Comparison of ENCODE assay signal across 1 cellular context in genomic region chr3:124887177-124887995, GRCh38.
TF ChIP-seq lines count a peak whose summit lies in the region.

ITGB5 (minus strand) TSS chr3:124887365; CDS start chr3:124887000, 365 bp downstream.

TF ChIP-seq in HepG2, 621 proteins besides CTCF, POLR2A, EP300 and RAD21 (continued from another document and continues in another):
- 0 out of 2 replicates have a peak, but pooled peaks have one; percentile 34 for TF ChIP-seq HBP1 (CRISPR knock-in tag; IDR thresholded peaks at IDR 0.05; ENCODE audit: low read depth)
- TF ChIP-seq ZNF572 (CRISPR knock-in tag; IDR thresholded peaks at IDR 0.05): no peak
- no peak for TF ChIP-seq ELF1 (CRISPR knock-in tag; IDR thresholded peaks at IDR 0.05)
- TF ChIP-seq ATF1 (CRISPR knock-in tag; IDR thresholded peaks at IDR 0.05): no peak
- no peak for TF ChIP-seq FOXO1 (CRISPR knock-in tag; IDR thresholded peaks at IDR 0.05)
- TF ChIP-seq KIAA2018 (CRISPR knock-in tag; IDR thresholded peaks at IDR 0.05; ENCODE audit: borderline replicate concordance): no peak
- TF ChIP-seq GMEB2 (CRISPR knock-in tag; IDR thresholded peaks at IDR 0.05; ENCODE audit: low read depth): no peak
- TF ChIP-seq ZNF761 (CRISPR knock-in tag; conservative IDR thresholded peaks at IDR 0.05): no peak
- TF ChIP-seq CCDC6 (CRISPR knock-in tag; IDR thresholded peaks at IDR 0.05): peak; percentile 33
- TF ChIP-seq HMG20A (CRISPR knock-in tag; IDR thresholded peaks at IDR 0.05; ENCODE audit: borderline replicate concordance): peak; percentile 32; the same call in 1 of the 2 replicates
- peak; percentile 57; the same call in 1 of the 2 replicates for TF ChIP-seq DMTF1 (CRISPR knock-in tag; IDR thresholded peaks at IDR 0.05)
- TF ChIP-seq E2F2 (CRISPR knock-in tag; IDR thresholded peaks at IDR 0.05; ENCODE audit: borderline replicate concordance): peak; percentile 63; the same call in 1 of the 2 replicates
- no peak for TF ChIP-seq HMGA1 (CRISPR knock-in tag; conservative IDR thresholded peaks at IDR 0.05)
- no peak for TF ChIP-seq ZNF704 (CRISPR knock-in tag; IDR thresholded peaks at IDR 0.05; ENCODE audit: borderline replicate concordance)
- TF ChIP-seq RXRB (CRISPR knock-in tag; IDR thresholded peaks at IDR 0.05; ENCODE audit: borderline replicate concordance): no peak
- TF ChIP-seq DMAP1 (CRISPR knock-in tag; IDR thresholded peaks at IDR 0.05): peak; percentile 57; the same call in 1 of the 2 replicates
- TF ChIP-seq, protein P1, sequence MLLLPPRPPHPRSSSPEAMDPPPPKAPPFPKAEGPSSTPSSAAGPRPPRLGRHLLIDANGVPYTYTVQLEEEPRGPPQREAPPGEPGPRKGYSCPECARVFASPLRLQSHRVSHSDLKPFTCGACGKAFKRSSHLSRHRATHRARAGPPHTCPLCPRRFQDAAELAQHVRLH (CRISPR knock-in tag; IDR thresholded peaks at IDR 0.05; ENCODE audit: borderline replicate concordance, low read depth): no peak
- TF ChIP-seq, protein P2, sequence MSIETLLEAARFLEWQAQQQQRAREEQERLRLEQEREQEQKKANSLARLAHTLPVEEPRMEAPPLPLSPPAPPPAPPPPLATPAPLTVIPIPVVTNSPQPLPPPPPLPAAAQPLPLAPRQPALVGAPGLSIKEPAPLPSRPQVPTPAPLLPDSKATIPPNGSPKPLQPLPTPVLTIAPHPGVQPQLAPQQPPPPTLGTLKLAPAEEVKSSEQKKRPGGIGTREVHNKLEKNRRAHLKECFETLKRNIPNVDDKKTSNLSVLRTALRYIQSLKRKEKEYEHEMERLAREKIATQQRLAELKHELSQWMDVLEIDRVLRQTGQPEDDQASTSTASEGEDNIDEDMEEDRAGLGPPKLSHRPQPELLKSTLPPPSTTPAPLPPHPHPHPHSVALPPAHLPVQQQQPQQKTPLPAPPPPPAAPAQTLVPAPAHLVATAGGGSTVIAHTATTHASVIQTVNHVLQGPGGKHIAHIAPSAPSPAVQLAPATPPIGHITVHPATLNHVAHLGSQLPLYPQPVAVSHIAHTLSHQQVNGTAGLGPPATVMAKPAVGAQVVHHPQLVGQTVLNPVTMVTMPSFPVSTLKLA (IDR thresholded peaks at IDR 0.05): no peak
- no peak for TF ChIP-seq ELK4 (CRISPR knock-in tag; IDR thresholded peaks at IDR 0.05; ENCODE audit: borderline replicate concordance)
- TF ChIP-seq HOXA9 (CRISPR knock-in tag; IDR thresholded peaks at IDR 0.05; ENCODE audit: borderline replicate concordance): no peak
- 0 out of 2 replicates have a peak, but pooled peaks have one; percentile 35 for TF ChIP-seq ZNF383 (CRISPR knock-in tag; IDR thresholded peaks at IDR 0.05; ENCODE audit: borderline replicate concordance)
- TF ChIP-seq ARID3A (IDR thresholded peaks at IDR 0.05; ENCODE audit: low read depth, low read length): no peak
- TF ChIP-seq MTA1 (CRISPR knock-in tag; IDR thresholded peaks at IDR 0.05; ENCODE audit: borderline replicate concordance): peak; percentile 36; the same call in 1 of the 2 replicates
- no peak for TF ChIP-seq HNF4G (IDR thresholded peaks at IDR 0.05; ENCODE audit: borderline replicate concordance, low read depth, low read length)
- 0 out of 2 replicates have a peak, but pooled peaks have one; percentile 51 for TF ChIP-seq HNF4G (CRISPR knock-in tag; IDR thresholded peaks at IDR 0.05; ENCODE audit: borderline replicate concordance, low read depth)
- TF ChIP-seq ZNF7 (CRISPR knock-in tag; IDR thresholded peaks at IDR 0.05): 0 out of 2 replicates have a peak, but pooled peaks have one; percentile 15
- no peak for TF ChIP-seq SNRNP70 (IDR thresholded peaks at IDR 0.05; ENCODE audit: low read depth, low read length)
- TF ChIP-seq REXO4 (CRISPR knock-in tag; IDR thresholded peaks at IDR 0.05; ENCODE audit: borderline replicate concordance): no peak
- no peak for TF ChIP-seq ZMAT5 (CRISPR knock-in tag; IDR thresholded peaks at IDR 0.05; ENCODE audit: borderline replicate concordance, low read depth)
- TF ChIP-seq ZNF225 (CRISPR knock-in tag; IDR thresholded peaks at IDR 0.05): no peak; the same call in 1 of the 2 replicates
- TF ChIP-seq ZNF160 (CRISPR knock-in tag; IDR thresholded peaks at IDR 0.05): no peak; the same call in 1 of the 2 replicates
- peak; percentile 90 for TF ChIP-seq ZBTB38 (CRISPR knock-in tag; IDR thresholded peaks at IDR 0.05)
- no peak for TF ChIP-seq ZBTB8A (CRISPR knock-in tag; IDR thresholded peaks at IDR 0.05; ENCODE audit: borderline replicate concordance, low read depth)
- no peak for TF ChIP-seq TGIF2 (CRISPR knock-in tag; IDR thresholded peaks at IDR 0.05)
- TF ChIP-seq SP5 (CRISPR knock-in tag; IDR thresholded peaks at IDR 0.05; ENCODE audit: borderline replicate concordance, low read depth): peak; percentile 81
- no peak for TF ChIP-seq ZNF619 (CRISPR knock-in tag; IDR thresholded peaks at IDR 0.05)
- no peak for TF ChIP-seq ZNF615 (CRISPR knock-in tag; IDR thresholded peaks at IDR 0.05; ENCODE audit: borderline replicate concordance)
